Comparison of ENCODE assay signal across 6 cellular contexts in the genomic region with DNA sequence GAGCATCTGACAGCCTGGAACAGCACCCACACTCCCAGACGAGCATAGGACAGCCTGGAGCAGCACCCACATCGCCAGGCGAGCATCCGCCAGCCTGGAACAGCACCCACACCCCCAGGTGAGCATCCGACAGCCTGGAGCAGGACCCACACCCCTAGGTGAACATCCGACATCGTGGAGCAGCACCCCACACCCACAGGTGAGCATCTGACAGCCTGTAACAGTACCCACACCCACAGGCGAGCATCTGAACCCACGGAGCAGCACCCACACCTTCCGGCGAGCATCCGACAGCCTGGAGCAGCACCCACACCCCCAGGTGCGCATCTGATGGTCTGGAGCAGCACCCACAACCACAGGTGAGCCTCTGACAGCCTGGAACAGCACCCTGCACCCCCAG. TPM values are rescaled to one million over a fixed set of nuclear protein-coding genes. Genes with fewer than 3 reads are reported as not detected.
DNase-seq lines count a peak whose midpoint lies in the region; ATAC-seq, FAIRE-seq and TF ChIP-seq lines count a peak whose summit lies in the region.
"Not testable (repeated sequence)": the region's sequence is repeated elsewhere in the genome, so short reads cannot be mapped to it uniquely, and the experiment has no call there.
"Had no signal": no experiment of that assay in that cellular context is flagged by ENCODE, and none has a peak within 500 bp of the region (broad histone marks: within the 10 kb centered on the region; RNA-seq: fewer than 3 reads in every experiment).

No MANE protein-coding gene starts in this region.

- not testable (repeated sequence) for H3K9me3 Mint-ChIP-seq in natural killer cell treated with Interleukin-12 subunit alpha and Interleukin-12 subunit beta and Interleukin-15 and Interleukin-18, amount 100 ng/mL, for 72 hours

- not testable (repeated sequence) for H3K4me1 Mint-ChIP-seq in natural killer cell treated with Interleukin-12 subunit alpha and Interleukin-12 subunit beta and Interleukin-15 and Interleukin-18, amount 100 ng/mL, for 72 hours (ENCODE audit: low read depth in 2 of 2)

- 45 to 61% methylated on average over 8 of the region's 13 CpGs for WGBS in sigmoid colon, 2 donors

- not testable (repeated sequence) for TF ChIP-seq POLR2A in sigmoid colon (IDR thresholded peaks at IDR 0.05)

- FAIRE-seq in kidney (lab: Jason Lieb, UNC), result not testable (repeated sequence)

- not testable (repeated sequence) for H3K27me3 Mint-ChIP-seq in natural killer cell treated with Interleukin-12 subunit alpha and Interleukin-12 subunit beta and Interleukin-15 and Interleukin-18, amount 100 ng/mL, for 72 hours

- not testable (repeated sequence) for H3K36me3 ChIP-seq in kidney (ENCODE audit: control insufficient read depth in 1 of 2, insufficient read depth in 2 of 2, low read length in 2 of 2); sigmoid colon; upper lobe of right lung

- not testable (repeated sequence) for H3K4me1 ChIP-seq in kidney (ENCODE audit: control insufficient read depth in 1 of 2, insufficient read depth in 1 of 2, low read depth in 1 of 2, low read length in 2 of 2); sigmoid colon; upper lobe of right lung

- TF ChIP-seq EP300 in sigmoid colon (IDR thresholded peaks at IDR 0.05), result not testable (repeated sequence)

- H3K27ac Mint-ChIP-seq in natural killer cell treated with Interleukin-12 subunit alpha and Interleukin-12 subunit beta and Interleukin-15 and Interleukin-18, amount 100 ng/mL, for 72 hours, result not testable (repeated sequence)

- DNase-seq in Right ventricle myocardium inferior (ENCODE audit: missing footprints) (peak; percentile 68), kidney (peak; percentile 74), sigmoid colon (peak; percentile 47), upper lobe of right lung (peak; percentile 65)
- peak; percentile 44 for DNase-seq in natural killer cell treated with Interleukin-12 subunit alpha and Interleukin-12 subunit beta and Interleukin-15 and Interleukin-18, amount 100 ng/mL, for 72 hours (ENCODE audit: low spot score)

- not testable (repeated sequence) for H3K9me3 ChIP-seq in kidney (ENCODE audit: control insufficient read depth in 1 of 2, low read length in 2 of 2); sigmoid colon; upper lobe of right lung

- not testable (repeated sequence) for H3K36me3 Mint-ChIP-seq in natural killer cell treated with Interleukin-12 subunit alpha and Interleukin-12 subunit beta and Interleukin-15 and Interleukin-18, amount 100 ng/mL, for 72 hours

- not testable (repeated sequence) for H3K9ac ChIP-seq in kidney (ENCODE audit: low read length in 2 of 2)

- not testable (repeated sequence) for H3K4me3 ChIP-seq in kidney (ENCODE audit: low read length in 2 of 2); sigmoid colon; upper lobe of right lung

- not testable (repeated sequence) for H3K4me3 Mint-ChIP-seq in natural killer cell treated with Interleukin-12 subunit alpha and Interleukin-12 subunit beta and Interleukin-15 and Interleukin-18, amount 100 ng/mL, for 72 hours

- H3K27ac ChIP-seq in kidney (ENCODE audit: low read depth in 2 of 2, low read length in 2 of 2); sigmoid colon; upper lobe of right lung: not testable (repeated sequence)

- ATAC-seq in Right ventricle myocardium inferior; natural killer cell treated with Interleukin-12 subunit alpha and Interleukin-12 subunit beta and Interleukin-15 and Interleukin-18, amount 100 ng/mL, for 72 hours; upper lobe of right lung: not testable (repeated sequence)

- H3K27me3 ChIP-seq in sigmoid colon, upper lobe of right lung: not testable (repeated sequence)

- not testable (repeated sequence) for TF ChIP-seq CTCF in kidney (IDR thresholded peaks at IDR 0.05; ENCODE audit: borderline replicate concordance, extremely low read depth, insufficient read depth); sigmoid colon (IDR thresholded peaks at IDR 0.05); upper lobe of right lung (IDR thresholded peaks at IDR 0.05)

- intact Hi-C loops in Right ventricle myocardium inferior (cut with DNase I); kidney (cut with DNase I); sigmoid colon (cut with DNase I); upper lobe of right lung (cut with DNase I): not testable (repeated sequence)

RNA-seq across cellular contexts. Expression of a gene that starts 44.0 kb away (rescaled TPM):
- total RNA-seq in Right ventricle myocardium inferior, result 0.70 TPM
- total RNA-seq in kidney, result 2.4 TPM
- 0.15 TPM for polyA plus RNA-seq in kidney (ENCODE audit: insufficient read depth, low read depth, low replicate concordance)
- total RNA-seq in natural killer cell treated with Interleukin-12 subunit alpha and Interleukin-12 subunit beta and Interleukin-15 and Interleukin-18, amount 100 ng/mL, for 72 hours, result under 1 TPM; 0.40 to 0.56 TPM
- total RNA-seq in sigmoid colon, result under 1 TPM; 0.16 to 0.83 (median 0.63) TPM
- under 1 TPM in 2 of 3 donors, not detected in 1; under 0.01 to 0.57 TPM for polyA plus RNA-seq in sigmoid colon
- 1.3 TPM for total RNA-seq in upper lobe of right lung
- total RNA-seq: Daoy had no signal
